ENCODE assay signal across 8 cellular contexts in the genomic region with DNA sequence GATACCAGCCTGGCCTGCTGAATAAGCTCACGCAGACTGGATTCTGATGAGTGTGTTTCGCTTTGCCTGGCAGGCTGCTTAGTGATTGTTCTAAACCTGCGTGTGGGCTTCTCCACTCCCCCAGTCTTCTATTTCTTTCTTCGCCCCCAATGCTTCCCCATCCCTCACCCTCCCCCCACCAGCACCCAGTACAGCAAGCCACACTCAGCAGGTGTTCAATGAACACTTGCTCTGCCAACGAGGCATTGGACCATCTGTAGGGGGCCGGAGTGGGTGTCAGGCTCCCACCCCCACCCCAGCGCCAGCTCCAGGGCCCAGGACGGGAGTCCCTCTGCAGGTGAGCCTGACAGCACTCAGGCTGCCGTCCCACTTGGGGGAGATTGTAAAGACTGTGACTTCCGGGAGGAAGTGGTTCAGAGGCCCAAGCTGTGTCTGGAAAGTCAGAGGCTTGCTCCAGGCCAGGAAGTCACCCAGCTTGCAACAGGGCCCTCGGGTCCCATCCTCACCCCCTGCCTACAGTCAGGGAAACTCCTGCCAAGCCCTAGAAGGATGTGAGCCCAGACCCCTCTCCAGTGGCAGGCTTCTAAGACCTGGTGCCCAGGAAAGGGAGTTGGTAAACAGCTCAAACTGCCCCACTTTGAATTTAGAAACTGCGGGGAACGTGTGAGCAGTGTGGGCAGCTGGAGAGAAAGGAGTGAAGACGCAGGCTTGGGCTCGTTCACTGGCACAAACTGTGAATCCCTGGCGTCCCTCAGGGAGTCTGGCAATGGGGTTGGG.
DNase-seq lines count a peak whose midpoint lies in the region; ATAC-seq and TF ChIP-seq lines count a peak whose summit lies in the region.

No MANE protein-coding gene starts in this region.

- no peaks in the 10 kb centered on the region for H3K36me3 ChIP-seq in A673 (ENCODE audit: insufficient read depth, low read length, poor library complexity, severe bottlenecking)

- H3K4me1 ChIP-seq in A673 (ENCODE audit: insufficient read depth, low read length, poor library complexity, severe bottlenecking), result peaks cover 19% of the 10 kb centered on the region

- no peak overlapping the region for H3K27ac ChIP-seq in A673 (ENCODE audit: low read depth, low read length, poor library complexity, severe bottlenecking)

- POLR2A ChIA-PET in A673 (lab: Charles Lee; ENCODE audit: low non-redundant PET), result interaction anchor here (0.6 kb wide), 1 partner anchor 133 kb away, joined by 3 read pairs; no protein-coding TSS in a partner anchor

- BruUV-seq in A673 (replicated peaks; lab: Mats Ljungman, UMichigan), result no TSS peak

- TF ChIP-seq CTCF in A673 (conservative IDR thresholded peaks at IDR 0.05; ENCODE audit: low read depth, low read length), result no peak

- ATAC-seq in GM18502 (IDR thresholded peaks at IDR 0.05; ENCODE audit: poor library complexity, unreplicated experiment) (peak; percentile 90), HG03571 (IDR thresholded peaks at IDR 0.05; ENCODE audit: unreplicated experiment) (peak; percentile 68), HG03432 (IDR thresholded peaks at IDR 0.05; ENCODE audit: unreplicated experiment) (no peak)

- no peaks in the 10 kb centered on the region for H3K9me3 ChIP-seq in A673 (ENCODE audit: low read depth, low read length, poor library complexity, severe bottlenecking)

- intact Hi-C loops in A673 (cut with micrococcal nuclease; ENCODE audit: unreplicated experiment), result no loop called here

- DNase-seq in activated CD4-positive, alpha-beta T cell treated with anti-CD3 and anti-CD28 coated beads, Interleukin-2, amount 50 U/mL, for 24 hours (ENCODE audit: low read depth in 1 of 2, low spot score in 1 of 2), result peak; percentile 24 to 40
- DNase-seq in germinal center (ENCODE audit: low spot score) (peak; percentile 68), A673 (ENCODE audit: low spot score) (no peak), HuH-7 (ENCODE audit: low spot score) (no peak)
- peak; percentile 35 to 49 for DNase-seq in stimulated activated CD8-positive, alpha-beta memory T cell treated with anti-CD3 and anti-CD28 coated beads, Interleukin-7, amount 100 ng/mL, for 4 hours (ENCODE audit: low read depth in 2 of 2)

- CTCF ChIA-PET in A673 (lab: Charles Lee), result interaction anchor here (0.6 to 1.0 kb wide), 3 partner anchors 14 to 239 kb away, joined by 3 to 4 read pairs (median 3); no protein-coding TSS in a partner anchor

- H3K27me3 ChIP-seq in A673 (replicated peaks; ENCODE audit: insufficient read depth, low read depth, low read length, poor library complexity), result no peaks in the 10 kb centered on the region

- no peak overlapping the region for H3K4me3 ChIP-seq in A673 (ENCODE audit: low read depth, low read length, poor library complexity, severe bottlenecking)

Comparison
In these comparisons a context has a peak if more than half of its experiments do, and no peak if none do; other contexts are left out.
1. DNase-seq: peak in activated CD4-positive, alpha-beta T cell treated with anti-CD3 and anti-CD28 coated beads, Interleukin-2, amount 50 U/mL, for 24 hours (2 of 2), germinal center (single experiment) and stimulated activated CD8-positive, alpha-beta memory T cell treated with anti-CD3 and anti-CD28 coated beads, Interleukin-7, amount 100 ng/mL, for 4 hours (2 of 2); none in A673 (single experiment) and HuH-7 (single experiment).